In genomic region chr12:62716037-62716436, GRCh38 we compare ENCODE assay signal across 2 cellular contexts.
TF ChIP-seq lines count a peak whose summit lies in the region.

No MANE protein-coding gene starts in this region.

TF ChIP-seq in HepG2, 621 proteins besides CTCF, POLR2A, EP300 and RAD21:
- TF ChIP-seq ZNF790 (CRISPR knock-in tag; IDR thresholded peaks at IDR 0.05; ENCODE audit: borderline replicate concordance) (no peak), HMGA1 (CRISPR knock-in tag; conservative IDR thresholded peaks at IDR 0.05) (no peak), ZNF629 (CRISPR knock-in tag; conservative IDR thresholded peaks at IDR 0.05) (peak; percentile 84), FOXA3 (CRISPR knock-in tag; IDR thresholded peaks at IDR 0.05) (no peak), ZNF235 (CRISPR knock-in tag; IDR thresholded peaks at IDR 0.05; ENCODE audit: borderline replicate concordance) (no peak)

TF ChIP-seq in H1, 55 proteins besides CTCF, POLR2A, EP300 and RAD21:
- TF ChIP-seq ATF2 (IDR thresholded peaks at IDR 0.05; ENCODE audit: low read length) (no peak), KDM1A (IDR thresholded peaks at IDR 0.05; ENCODE audit: borderline replicate concordance, low read length) (peak; percentile 56; the same call in 1 of the 2 replicates)
